ENCODE assay signal across 12 cellular contexts in genomic region chr18:69978743-69979715, GRCh38. TPM values are rescaled to one million over a fixed set of nuclear protein-coding genes. Genes with fewer than 3 reads are reported as not detected.
DNase-seq lines count a peak whose midpoint lies in the region; ATAC-seq and TF ChIP-seq lines count a peak whose summit lies in the region.
"Had no signal": no experiment of that assay in that cellular context is flagged by ENCODE, and none has a peak within 500 bp of the region (broad histone marks: within the 10 kb centered on the region; RNA-seq: fewer than 3 reads in every experiment).

No MANE protein-coding gene starts in this region.

- no peak overlapping the region for H3K4me3 Mint-ChIP-seq in activated CD4-positive, alpha-beta memory T cell treated with anti-CD3 and anti-CD28 coated beads for 36 hours

- POLR2A ChIA-PET in activated CD4-positive, alpha-beta memory T cell treated with anti-CD3 and anti-CD28 coated beads for 36 hours (lab: Charles Lee) = no interaction called here

- H3K27ac Mint-ChIP-seq in activated CD4-positive, alpha-beta memory T cell treated with anti-CD3 and anti-CD28 coated beads for 36 hours = peak overlapping the region; percentile 65

- peaks cover 45% of the 10 kb centered on the region for H3K4me1 Mint-ChIP-seq in activated CD4-positive, alpha-beta memory T cell treated with anti-CD3 and anti-CD28 coated beads for 36 hours (ENCODE audit: low read depth)

- in situ Hi-C loops in GM13976 (cut with MboI; ENCODE audit: low sequenced_read_pairs, unreplicated experiment) = no loop called here

- H3K9me3 Mint-ChIP-seq in activated CD4-positive, alpha-beta memory T cell treated with anti-CD3 and anti-CD28 coated beads for 36 hours = peaks cover 30% of the 10 kb centered on the region

- ATAC-seq in GM19395 (IDR thresholded peaks at IDR 0.05; ENCODE audit: unreplicated experiment) (peak; percentile 76), HG02981 (IDR thresholded peaks at IDR 0.05; ENCODE audit: unreplicated experiment) (peak; percentile 49), HG03139 (IDR thresholded peaks at IDR 0.05; ENCODE audit: unreplicated experiment) (no peak)

- CTCF ChIA-PET in activated CD4-positive, alpha-beta memory T cell treated with anti-CD3 and anti-CD28 coated beads for 36 hours (lab: Charles Lee) = no interaction called here

- no peak for TF ChIP-seq CTCF in GM13976 (IDR thresholded peaks at IDR 0.05; ENCODE audit: borderline replicate concordance, control extremely low read depth, extremely low read depth, insufficient read depth, missing control alignments)

- intact Hi-C loops in activated CD4-positive, alpha-beta memory T cell treated with anti-CD3 and anti-CD28 coated beads for 36 hours (cut with micrococcal nuclease) = loop anchor here (1.0 kb wide), 4 partner anchors 21 to 93 kb away; no protein-coding TSS in a partner anchor

- H3K27me3 Mint-ChIP-seq in activated CD4-positive, alpha-beta memory T cell treated with anti-CD3 and anti-CD28 coated beads for 36 hours = no peaks in the 10 kb centered on the region

- peaks cover 30% of the 10 kb centered on the region for H3K36me3 Mint-ChIP-seq in activated CD4-positive, alpha-beta memory T cell treated with anti-CD3 and anti-CD28 coated beads for 36 hours

- DNase-seq in GM13976 (ENCODE audit: low spot score) (peak; percentile 37), NCI-H2196 (lab: John Stamatoyannopoulos, UW; ENCODE audit: unreplicated experiment) (no peak), NOMO-1 treated with dmso at 0.1 percent for 144 hours (lab: John Stamatoyannopoulos, UW; ENCODE audit: unreplicated experiment) (no peak), kidney glomerular epithelial cell (lab: John Stamatoyannopoulos, UW) (no peak)
- DNase-seq in activated CD4-positive, alpha-beta memory T cell treated with anti-CD3 and anti-CD28 coated beads for 36 hours = peak; percentile 25
- DNase-seq: activated CD4-positive, CD25-positive, alpha-beta regulatory T cell treated with anti-CD3 and anti-CD28 coated beads, Interleukin-2, amount 50 U/mL, for 72 hours; DMS 273 treated with DMSO at 0.1 percent for 48 hours; GM23248; stimulated activated naive CD4-positive, alpha-beta T cell treated with Interleukin-2 at 50 U/mL for 16 hours had no signal

RNA-seq across cellular contexts. Expression of gene CD226, which starts 31.4 kb away (rescaled TPM):
- total RNA-seq in activated CD4-positive, alpha-beta memory T cell treated with anti-CD3 and anti-CD28 coated beads for 36 hours = 10 to 100 TPM; 63.9 to 66.8 TPM

Comparison
In these comparisons a context has a peak if more than half of its experiments do, and no peak if none do; other contexts are left out.
1. DNase-seq: peak in GM13976 (single experiment) and activated CD4-positive, alpha-beta memory T cell treated with anti-CD3 and anti-CD28 coated beads for 36 hours (single experiment); none in NCI-H2196 (single experiment), NOMO-1 treated with dmso at 0.1 percent for 144 hours (single experiment) and kidney glomerular epithelial cell (single experiment).